Comparison of ENCODE assay signal across 8 cellular contexts in genomic region chr22:40636380-40637180, GRCh38. TPM values are rescaled to one million over a fixed set of nuclear protein-coding genes. Genes with fewer than 3 reads are reported as not detected.
DNase-seq lines count a peak whose midpoint lies in the region; ATAC-seq and TF ChIP-seq lines count a peak whose summit lies in the region.

Gene MRTFA (minus strand): TSS chr22:40636719.

- peaks cover 30% of the 10 kb centered on the region for H3K4me1 ChIP-seq in PC-9 (replicated peaks; ENCODE audit: insufficient read depth)
- H3K4me1 ChIP-seq in mucosa of descending colon (ENCODE audit: low read depth): peaks cover 4% of the 10 kb centered on the region

- no peaks in the 10 kb centered on the region for H3K27me3 ChIP-seq in PC-9 (ENCODE audit: insufficient read depth, low read depth)

- peak; percentile 99 for DNase-seq in DMS153 (lab: John Stamatoyannopoulos, UW)
- DNase-seq in Jurkat, Clone E6-1 (ENCODE audit: low read depth, low spot score): peak; percentile 99
- peak; percentile 99 for DNase-seq in PC-9
- DNase-seq in activated T-cell treated with anti-CD3 and anti-CD28 coated beads, Interleukin-2, amount 50 U/mL, for 1 hour: peak; percentile 97
- DNase-seq in epithelial cell of prostate (ENCODE audit: low read depth, low spot score): peak; percentile 98
- peak; percentile 100 for DNase-seq in mucosa of descending colon
- DNase-seq in stimulated activated CD8-positive, alpha-beta memory T cell treated with anti-CD3 and anti-CD28 coated beads, Interleukin-4, amount 100 ng/mL, for 24 hours (ENCODE audit: low read depth): peak; percentile 100

- no TSS peak for BruUV-seq in PC-9 (replicated peaks; lab: Mats Ljungman, UMichigan)

- CTCF ChIA-PET in PC-9 (lab: Charles Lee): interaction anchor here (0.6 kb wide), 1 partner anchor 35 kb away, joined by 4 read pairs; no protein-coding TSS in a partner anchor

- TF ChIP-seq CTCF in PC-9 (conservative IDR thresholded peaks at IDR 0.05) (no peak), mucosa of descending colon (IDR thresholded peaks at IDR 0.05) (no peak)

- H3K9me3 ChIP-seq in PC-9 (ENCODE audit: insufficient read depth, low read depth) (no peaks in the 10 kb centered on the region), mucosa of descending colon (no peaks in the 10 kb centered on the region)

- ATAC-seq in GM21619 (IDR thresholded peaks at IDR 0.05; ENCODE audit: unreplicated experiment) (peak; percentile 86), mucosa of descending colon (peak; percentile 95)

- H3K79me2 ChIP-seq in PC-9 (ENCODE audit: low read depth): peaks cover 48% of the 10 kb centered on the region

- peak within 1 kb of the TSS; percentile 99 for H3K4me2 ChIP-seq in PC-9

- POLR2A ChIA-PET in PC-9 (lab: Charles Lee; ENCODE audit: unreplicated experiment): interaction anchor here (0.5 to 1.0 kb wide), 7 partner anchors 15 to 713 kb away, joined by 3 to 9 read pairs (median 3); partner anchors contain the start of genes ST13 and XPNPEP3

- H3F3A ChIP-seq in PC-9 (ENCODE audit: insufficient read depth, low read depth): no peaks in the 10 kb centered on the region

- H4K20me1 ChIP-seq in PC-9 (ENCODE audit: insufficient read depth): peaks cover 25% of the 10 kb centered on the region

- no peak within 1 kb of the TSS for H3K27ac ChIP-seq in PC-9
- peak within 1 kb of the TSS; percentile 62 for H3K27ac ChIP-seq in epithelial cell of prostate

- H3K9me2 ChIP-seq in PC-9 (ENCODE audit: insufficient read depth): no peaks in the 10 kb centered on the region

- H2AFZ ChIP-seq in PC-9: peak within 1 kb of the TSS; percentile 95

- intact Hi-C loops in PC-9 (cut with micrococcal nuclease; ENCODE audit: unreplicated experiment) (loop anchor here (1.0 to 2.0 kb wide), 3 partner anchors 69 to 150 kb away; no protein-coding TSS in a partner anchor), mucosa of descending colon (cut with DNase I, micrococcal nuclease) (no loop called here)

- H3K36me3 ChIP-seq in PC-9 (ENCODE audit: low read depth) (no peaks in the 10 kb centered on the region), mucosa of descending colon (ENCODE audit: low read depth) (peaks cover 6% of the 10 kb centered on the region)

- peak within 1 kb of the TSS; percentile 90 for H3K4me3 ChIP-seq in Jurkat, Clone E6-1 (ENCODE audit: low read length)
- peak within 1 kb of the TSS; percentile 85 for H3K4me3 ChIP-seq in PC-9
- H3K4me3 ChIP-seq in mucosa of descending colon: peak within 1 kb of the TSS; percentile 83

RNA-seq across cellular contexts. Expression of gene MRTFA, which starts in this region (rescaled TPM):
- polyA plus RNA-seq in Jurkat, Clone E6-1 (2012; ENCODE audit: insufficient read depth, insufficient read length): 25.6 TPM
- total RNA-seq in PC-9 (2021): 44.7 and 64.6 TPM in 2 replicates
- 10 to 100 TPM; 32.4 to 45.3 (median 35.0) TPM for total RNA-seq in mucosa of descending colon
